ENCODE assay signal across 1 cellular context in the genomic region with DNA sequence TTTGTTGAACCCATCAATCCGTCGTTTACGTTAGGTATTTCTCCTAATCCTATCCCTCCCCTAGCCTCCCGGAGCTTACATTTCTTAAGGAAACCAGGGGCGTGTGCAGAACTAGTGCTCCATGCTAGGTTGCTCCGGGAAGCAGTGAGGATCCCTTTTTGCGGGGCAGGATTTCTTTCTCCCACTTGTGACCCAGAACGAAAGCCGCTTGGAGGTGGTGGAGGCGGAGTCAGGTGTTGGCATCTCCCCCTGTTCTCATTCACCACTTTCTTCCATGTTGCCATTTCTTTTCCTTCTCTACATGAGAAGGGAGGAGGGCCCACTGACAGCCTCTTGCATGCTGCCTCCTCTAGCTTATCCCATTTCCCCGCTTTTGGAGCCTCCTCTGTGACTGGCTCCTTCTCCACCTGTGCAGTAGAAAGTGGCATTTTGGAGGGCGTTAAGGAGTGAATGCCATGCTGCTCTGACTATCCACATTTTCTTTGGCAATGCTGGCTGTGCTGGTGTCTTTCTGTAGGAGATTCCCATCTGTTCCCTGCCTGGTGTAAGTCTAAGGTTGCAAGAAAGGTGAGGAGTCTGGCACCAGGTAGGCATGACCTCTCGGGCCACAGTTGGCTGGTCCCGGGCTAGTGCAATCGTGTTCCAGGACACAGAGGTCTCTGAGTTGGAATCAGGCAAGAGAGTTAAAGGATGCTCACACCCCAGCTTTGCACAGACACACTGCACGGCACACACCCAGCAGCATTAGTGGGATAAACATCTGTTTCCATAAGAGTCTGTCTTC.
TF ChIP-seq lines count a peak whose summit lies in the region.

No MANE protein-coding gene starts in this region.

TF ChIP-seq in GM23338, 12 proteins besides CTCF, POLR2A, EP300 and RAD21 (continued from another document):
- TF ChIP-seq, protein P1, sequence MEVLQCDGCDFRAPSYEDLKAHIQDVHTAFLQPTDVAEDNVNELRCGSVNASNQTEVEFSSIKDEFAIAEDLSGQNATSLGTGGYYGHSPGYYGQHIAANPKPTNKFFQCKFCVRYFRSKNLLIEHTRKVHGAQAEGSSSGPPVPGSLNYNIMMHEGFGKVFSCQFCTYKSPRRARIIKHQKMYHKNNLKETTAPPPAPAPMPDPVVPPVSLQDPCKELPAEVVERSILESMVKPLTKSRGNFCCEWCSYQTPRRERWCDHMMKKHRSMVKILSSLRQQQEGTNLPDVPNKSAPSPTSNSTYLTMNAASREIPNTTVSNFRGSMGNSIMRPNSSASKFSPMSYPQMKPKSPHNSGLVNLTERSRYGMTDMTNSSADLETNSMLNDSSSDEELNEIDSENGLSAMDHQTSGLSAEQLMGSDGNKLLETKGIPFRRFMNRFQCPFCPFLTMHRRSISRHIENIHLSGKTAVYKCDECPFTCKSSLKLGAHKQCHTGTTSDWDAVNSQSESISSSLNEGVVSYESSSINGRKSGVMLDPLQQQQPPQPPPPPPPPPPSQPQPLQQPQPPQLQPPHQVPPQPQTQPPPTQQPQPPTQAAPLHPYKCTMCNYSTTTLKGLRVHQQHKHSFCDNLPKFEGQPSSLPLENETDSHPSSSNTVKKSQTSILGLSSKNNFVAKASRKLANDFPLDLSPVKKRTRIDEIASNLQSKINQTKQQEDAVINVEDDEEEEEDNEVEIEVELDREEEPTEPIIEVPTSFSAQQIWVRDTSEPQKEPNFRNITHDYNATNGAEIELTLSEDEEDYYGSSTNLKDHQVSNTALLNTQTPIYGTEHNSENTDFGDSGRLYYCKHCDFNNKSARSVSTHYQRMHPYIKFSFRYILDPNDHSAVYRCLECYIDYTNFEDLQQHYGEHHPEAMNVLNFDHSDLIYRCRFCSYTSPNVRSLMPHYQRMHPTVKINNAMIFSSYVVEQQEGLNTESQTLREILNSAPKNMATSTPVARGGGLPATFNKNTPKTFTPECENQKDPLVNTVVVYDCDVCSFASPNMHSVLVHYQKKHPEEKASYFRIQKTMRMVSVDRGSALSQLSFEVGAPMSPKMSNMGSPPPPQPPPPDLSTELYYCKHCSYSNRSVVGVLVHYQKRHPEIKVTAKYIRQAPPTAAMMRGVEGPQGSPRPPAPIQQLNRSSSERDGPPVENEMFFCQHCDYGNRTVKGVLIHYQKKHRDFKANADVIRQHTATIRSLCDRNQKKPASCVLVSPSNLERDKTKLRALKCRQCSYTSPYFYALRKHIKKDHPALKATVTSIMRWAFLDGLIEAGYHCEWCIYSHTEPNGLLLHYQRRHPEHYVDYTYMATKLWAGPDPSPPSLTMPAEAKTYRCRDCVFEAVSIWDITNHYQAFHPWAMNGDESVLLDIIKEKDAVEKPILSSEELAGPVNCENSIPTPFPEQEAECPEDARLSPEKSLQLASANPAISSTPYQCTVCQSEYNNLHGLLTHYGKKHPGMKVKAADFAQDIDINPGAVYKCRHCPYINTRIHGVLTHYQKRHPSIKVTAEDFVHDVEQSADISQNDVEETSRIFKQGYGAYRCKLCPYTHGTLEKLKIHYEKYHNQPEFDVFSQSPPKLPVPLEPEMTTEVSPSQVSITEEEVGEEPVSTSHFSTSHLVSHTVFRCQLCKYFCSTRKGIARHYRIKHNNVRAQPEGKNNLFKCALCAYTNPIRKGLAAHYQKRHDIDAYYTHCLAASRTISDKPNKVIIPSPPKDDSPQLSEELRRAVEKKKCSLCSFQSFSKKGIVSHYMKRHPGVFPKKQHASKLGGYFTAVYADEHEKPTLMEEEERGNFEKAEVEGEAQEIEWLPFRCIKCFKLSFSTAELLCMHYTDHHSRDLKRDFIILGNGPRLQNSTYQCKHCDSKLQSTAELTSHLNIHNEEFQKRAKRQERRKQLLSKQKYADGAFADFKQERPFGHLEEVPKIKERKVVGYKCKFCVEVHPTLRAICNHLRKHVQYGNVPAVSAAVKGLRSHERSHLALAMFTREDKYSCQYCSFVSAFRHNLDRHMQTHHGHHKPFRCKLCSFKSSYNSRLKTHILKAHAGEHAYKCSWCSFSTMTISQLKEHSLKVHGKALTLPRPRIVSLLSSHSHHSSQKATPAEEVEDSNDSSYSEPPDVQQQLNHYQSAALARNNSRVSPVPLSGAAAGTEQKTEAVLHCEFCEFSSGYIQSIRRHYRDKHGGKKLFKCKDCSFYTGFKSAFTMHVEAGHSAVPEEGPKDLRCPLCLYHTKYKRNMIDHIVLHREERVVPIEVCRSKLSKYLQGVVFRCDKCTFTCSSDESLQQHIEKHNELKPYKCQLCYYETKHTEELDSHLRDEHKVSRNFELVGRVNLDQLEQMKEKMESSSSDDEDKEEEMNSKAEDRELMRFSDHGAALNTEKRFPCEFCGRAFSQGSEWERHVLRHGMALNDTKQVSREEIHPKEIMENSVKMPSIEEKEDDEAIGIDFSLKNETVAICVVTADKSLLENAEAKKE (CRISPR knock-in tag; IDR thresholded peaks at IDR 0.05), result no peak
- TF ChIP-seq STAT1 (IDR thresholded peaks at IDR 0.05; ENCODE audit: unreplicated experiment) (no peak), EZH2phosphoT487 (IDR thresholded peaks at IDR 0.05; ENCODE audit: unreplicated experiment) (no peak), JUNB (IDR thresholded peaks at IDR 0.05; ENCODE audit: unreplicated experiment) (no peak), NANOG (IDR thresholded peaks at IDR 0.05; ENCODE audit: borderline replicate concordance) (no peak), ZNF114 (CRISPR knock-in tag; IDR thresholded peaks at IDR 0.05) (no peak), ZNF331 (CRISPR knock-in tag; IDR thresholded peaks at IDR 0.05; ENCODE audit: low read depth) (no peak), POLR2AphosphoS5 (IDR thresholded peaks at IDR 0.05; ENCODE audit: low read depth) (no peak)
